In the genomic region with DNA sequence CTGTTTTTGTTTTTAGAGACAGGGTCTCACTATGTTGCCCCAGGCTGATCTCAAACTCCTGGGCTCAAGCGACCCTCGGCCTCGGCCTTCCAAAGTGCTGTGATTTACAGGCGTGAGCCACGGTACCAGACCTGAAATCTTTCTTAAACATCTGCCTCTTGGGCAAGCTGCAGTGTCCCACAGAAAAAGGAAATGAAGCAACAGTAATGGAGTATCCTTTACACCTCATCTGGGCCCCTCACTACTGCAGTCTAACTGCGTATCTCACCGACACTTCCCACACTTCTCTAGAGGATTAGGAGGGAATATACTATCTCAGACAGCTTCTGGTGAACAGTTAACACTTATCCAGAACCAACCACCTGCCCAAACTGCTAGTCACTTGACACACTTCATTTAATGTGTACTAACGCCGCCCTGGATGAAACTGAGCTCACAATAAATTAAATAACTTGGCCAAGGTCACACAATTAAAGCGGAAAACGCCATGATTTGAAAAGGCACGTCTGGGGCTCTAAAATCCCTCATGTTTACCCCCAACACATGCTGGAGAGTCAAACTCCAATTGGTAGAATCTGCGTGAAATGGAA, we compare ENCODE assay signal across 8 cellular contexts. TPM values are rescaled to one million over a fixed set of nuclear protein-coding genes. Genes with fewer than 3 reads are reported as not detected.
DNase-seq lines count a peak whose midpoint lies in the region; ATAC-seq, FAIRE-seq and TF ChIP-seq lines count a peak whose summit lies in the region.

No MANE protein-coding gene starts in this region.

- H3K27me3 ChIP-seq in cardiac muscle cell (no peaks in the 10 kb centered on the region), endothelial cell of umbilical vein (ENCODE audit: control insufficient read depth in 2 of 2, insufficient read depth in 2 of 2, low read length in 2 of 2) (peaks cover 0 to 2% of the 10 kb centered on the region in 2 experiments), neutrophil (peaks cover 13% of the 10 kb centered on the region)

- intact Hi-C loops in Right ventricle myocardium superior (cut with DNase I) (loop anchor here (10.0 kb wide), 1 partner anchor 265 kb away; no protein-coding TSS in a partner anchor), endothelial cell of umbilical vein (cut with micrococcal nuclease) (loop anchor here (2.0 kb wide), 4 partner anchors 31 to 313 kb away; partner anchors contain the start of gene EML4), posterior cingulate gyrus (cut with DNase I) (loop anchor here (2.0 to 10.0 kb wide), 2 partner anchors 263 to 495 kb away; no protein-coding TSS in a partner anchor)

- H3K36me3 ChIP-seq in cardiac muscle cell (no peaks in the 10 kb centered on the region), endothelial cell of umbilical vein (ENCODE audit: control insufficient read depth in 2 of 2, extremely low read depth in 1 of 2, insufficient read depth in 2 of 2, low read length in 2 of 2) (no peaks in the 10 kb centered on the region), neutrophil (no peaks in the 10 kb centered on the region)

- no TSS peak for BruUV-seq in endothelial cell of umbilical vein (replicated peaks; lab: Mats Ljungman, UMichigan)

- CTCF ChIA-PET in endothelial cell of umbilical vein (lab: Charles Lee), result interaction anchor here (0.7 to 2.8 kb wide), 4 partner anchors 9 to 303 kb away, joined by 3 to 9 read pairs (median 6); no protein-coding TSS in a partner anchor

- H3K9ac ChIP-seq in endothelial cell of umbilical vein (replicated peaks; ENCODE audit: extremely low read depth, insufficient read depth, low read length), result peak overlapping the region; percentile 94

- H3K4me1 ChIP-seq in cardiac muscle cell (ENCODE audit: low read depth) (peaks cover 19% of the 10 kb centered on the region), endothelial cell of umbilical vein (ENCODE audit: control insufficient read depth, extremely low read depth, insufficient read depth, low read length) (peaks cover 18% of the 10 kb centered on the region), neutrophil (ENCODE audit: control insufficient read depth in 1 of 2, insufficient read depth in 1 of 2, low read depth in 1 of 2, low read length in 1 of 2) (peaks cover 43 to 46% of the 10 kb centered on the region in 2 experiments)

- no peaks in the 10 kb centered on the region for H4K20me1 ChIP-seq in endothelial cell of umbilical vein (replicated peaks; ENCODE audit: control insufficient read depth, extremely low read depth, insufficient read depth, low read length)

- H3K4me3 ChIP-seq in cardiac muscle cell (peak overlapping the region; percentile 96), endothelial cell of umbilical vein (replicated peaks in 1 of 3; ENCODE audit: insufficient read depth in 1 of 3, low read depth in 1 of 3, low read length in 3 of 3) (peak overlapping the region; percentile 61 to 92 (median 77)), neutrophil (ENCODE audit: low read depth in 1 of 2, low read length in 1 of 2) (peak overlapping the region; percentile 79 to 94)

- H3K9me3 ChIP-seq in cardiac muscle cell (ENCODE audit: low read depth) (no peaks in the 10 kb centered on the region), endothelial cell of umbilical vein (replicated peaks; ENCODE audit: control insufficient read depth, insufficient read depth, low read length) (no peaks in the 10 kb centered on the region), neutrophil (no peaks in the 10 kb centered on the region)

- no peak for ATAC-seq in Right ventricle myocardium superior (ENCODE audit: poor library complexity)

- no peaks in the 10 kb centered on the region for H3K9me1 ChIP-seq in endothelial cell of umbilical vein (replicated peaks; ENCODE audit: control insufficient read depth, extremely low read depth, insufficient read depth, low read length)

- peak overlapping the region; percentile 9 for H2AFZ ChIP-seq in endothelial cell of umbilical vein (ENCODE audit: low read depth, low read length)

- FAIRE-seq in endothelial cell of umbilical vein (lab: Jason Lieb, UNC), result no peak

- DNase-seq in cardiac muscle cell (ENCODE audit: low read depth in 1 of 2, low spot score in 1 of 2) (peak in 1 of 2 donors; percentile 61), Right ventricle myocardium superior (no peak), SKM-1 (lab: John Stamatoyannopoulos, UW; ENCODE audit: unreplicated experiment) (peak; percentile 37), endothelial cell of umbilical vein (ENCODE audit: low read depth, low spot score) (peak; percentile 53), NCI-H2196 treated with DMSO at 0.1 percent for 48 hours (lab: John Stamatoyannopoulos, UW; ENCODE audit: unreplicated experiment) (no peak), posterior cingulate gyrus (no peak)
- no peak for DNase-seq in activated CD4-positive, CD25-positive, alpha-beta regulatory T cell treated with anti-CD3 and anti-CD28 coated beads, Interleukin-2, amount 50 U/mL, for 72 hours

- no peak for TF ChIP-seq POLR2A in endothelial cell of umbilical vein (IDR thresholded peaks at IDR 0.05; ENCODE audit: low read depth, low read length)

- H3K4me2 ChIP-seq in endothelial cell of umbilical vein (ENCODE audit: insufficient read depth, low read length), result peak overlapping the region; percentile 87

- peaks cover 51% of the 10 kb centered on the region for H3K79me2 ChIP-seq in endothelial cell of umbilical vein (ENCODE audit: control insufficient read depth, insufficient read depth, low read length)

- peak overlapping the region; percentile 97 for H3K27ac ChIP-seq in cardiac muscle cell
- H3K27ac ChIP-seq in endothelial cell of umbilical vein (ENCODE audit: insufficient read depth, low read depth, low read length), result peak overlapping the region; percentile 97
- peak overlapping the region; percentile 92 for H3K27ac ChIP-seq in neutrophil

- POLR2A ChIA-PET in endothelial cell of umbilical vein (lab: Charles Lee), result no interaction called here

- dilution Hi-C loops in endothelial cell of umbilical vein (cut with MboI; ENCODE audit: extremely low pct_ligation_motif_present, low sequenced_read_pairs), result no loop called here

- no peak for TF ChIP-seq CTCF in cardiac muscle cell (IDR thresholded peaks at IDR 0.05; ENCODE audit: low read depth, low read length)
- TF ChIP-seq CTCF in endothelial cell of umbilical vein (IDR thresholded peaks at IDR 0.05; ENCODE audit: extremely low read depth in 1 of 2, insufficient read depth in 1 of 2, low read depth in 1 of 2, low read length in 2 of 2), result no peak
- no peak for TF ChIP-seq CTCF in neutrophil (IDR thresholded peaks at IDR 0.05)

TF ChIP-seq in endothelial cell of umbilical vein, 7 proteins besides CTCF, POLR2A, EP300 and RAD21:
- TF ChIP-seq GATA2 (IDR thresholded peaks at IDR 0.05; ENCODE audit: insufficient read depth, insufficient read length, low read depth, low read length), result no peak

RNA-seq across cellular contexts. Expression of gene COX7A2L, which starts 1.0 kb away (rescaled TPM):
- total RNA-seq in cardiac muscle cell, result 152 and 160 TPM in 2 replicates
- 187 and 197 TPM in 2 replicates for polyA plus RNA-seq in cardiac muscle cell
- 90.1 TPM for total RNA-seq in Right ventricle myocardium superior
- total RNA-seq in endothelial cell of umbilical vein, result 94.2 and 101 TPM in 2 replicates
- polyA plus RNA-seq in endothelial cell of umbilical vein, result 86.6 and 119 TPM in 2 replicates
- polyA plus RNA-seq in endothelial cell of umbilical vein (2011; cell fraction: cytosol; rRNA removed), result 117 and 146 TPM in 2 replicates
- polyA plus RNA-seq in endothelial cell of umbilical vein (2011; cell fraction: nucleus; rRNA removed), result 40.6 and 50.7 TPM in 2 replicates
- polyA plus RNA-seq in endothelial cell of umbilical vein (2012), result 143 and 177 TPM in 2 replicates
- 57.2 and 60.5 TPM in 2 replicates for polyA minus RNA-seq in endothelial cell of umbilical vein
- polyA minus RNA-seq in endothelial cell of umbilical vein (2011; cell fraction: cytosol; rRNA and poly(A)+ RNA removed), result 34.2 TPM
- polyA minus RNA-seq in endothelial cell of umbilical vein (2011; cell fraction: nucleus; rRNA and poly(A)+ RNA removed), result 17.2 and 25.3 TPM in 2 replicates

Comparison
In these comparisons a context has a peak if more than half of its experiments do, and no peak if none do; other contexts are left out.
1. DNase-seq: peak in SKM-1 (single experiment) and endothelial cell of umbilical vein (single experiment); none in Right ventricle myocardium superior (single experiment), activated CD4-positive, CD25-positive, alpha-beta regulatory T cell treated with anti-CD3 and anti-CD28 coated beads, Interleukin-2, amount 50 U/mL, for 72 hours (single experiment), NCI-H2196 treated with DMSO at 0.1 percent for 48 hours (single experiment) and posterior cingulate gyrus (0 of 10).
2. Peak in every context shown above with its lines, with median percentiles within 50 percentile points of each other: H3K27ac ChIP-seq and H3K4me3 ChIP-seq.